ENCODE assay signal across 13 cellular contexts in the genomic region with DNA sequence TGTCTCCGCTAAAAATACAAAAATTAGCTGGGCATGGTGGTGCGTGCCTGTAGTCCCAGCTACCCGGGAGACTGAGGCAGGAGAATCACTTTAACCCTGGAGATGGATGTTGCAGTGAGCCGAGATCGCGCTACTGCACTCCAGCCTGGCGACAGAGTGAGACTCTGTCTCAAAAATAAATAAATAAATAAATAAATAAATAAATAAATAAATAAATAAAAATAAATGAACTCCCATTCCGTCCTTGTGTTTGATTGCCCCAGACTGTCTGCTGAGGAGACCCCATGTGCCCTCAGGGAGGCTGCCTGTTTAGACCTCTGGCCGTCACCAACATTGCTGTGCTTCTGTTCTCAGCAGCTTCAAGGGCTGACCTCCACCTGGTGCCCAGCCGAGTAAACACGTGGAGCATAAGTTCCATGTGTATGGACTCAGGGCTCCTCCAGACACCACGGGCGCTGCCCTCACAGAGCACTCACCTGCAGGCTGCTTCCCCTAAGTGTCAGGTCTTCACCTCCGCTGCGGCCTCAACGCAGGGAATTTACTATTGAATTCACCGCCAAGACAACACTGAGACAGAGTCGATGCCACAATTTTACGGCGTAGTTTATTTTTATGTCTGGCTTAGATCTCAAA.
"Had no signal": no experiment of that assay in that cellular context is flagged by ENCODE, and none has a peak within 500 bp of the region (broad histone marks: within the 10 kb centered on the region; RNA-seq: fewer than 3 reads in every experiment).

No MANE protein-coding gene starts in this region.

- H3K9ac ChIP-seq: neural progenitor cell had no signal

- H3K9me3 ChIP-seq: ovary, sigmoid colon, upper lobe of left lung had no signal

- H3K4me3 ChIP-seq: cardiac muscle cell, neural progenitor cell, ovary, sigmoid colon, upper lobe of left lung had no signal

- H2AFZ ChIP-seq: neural progenitor cell had no signal

- H3K4me3 Mint-ChIP-seq: neural progenitor cell; stimulated activated naive CD8-positive, alpha-beta T cell treated with anti-CD3 and anti-CD28 coated beads, Interleukin-15, Interleukin-2, amounts not matched to agents 100 ng/mL and 50 ng/mL, for 24 hours had no signal

- H3K36me3 ChIP-seq: cardiac muscle cell, neural progenitor cell, ovary, sigmoid colon, upper lobe of left lung had no signal

- H3K27me3 Mint-ChIP-seq: stimulated activated naive CD8-positive, alpha-beta T cell treated with anti-CD3 and anti-CD28 coated beads, Interleukin-15, Interleukin-2, amounts not matched to agents 100 ng/mL and 50 ng/mL, for 24 hours had no signal

- H3K4me2 ChIP-seq: neural progenitor cell had no signal

- FAIRE-seq: colon had no signal

- H3K27ac Mint-ChIP-seq: neural progenitor cell; stimulated activated naive CD8-positive, alpha-beta T cell treated with anti-CD3 and anti-CD28 coated beads, Interleukin-15, Interleukin-2, amounts not matched to agents 100 ng/mL and 50 ng/mL, for 24 hours had no signal

- H3K27me3 ChIP-seq: cardiac muscle cell, neural progenitor cell, ovary, sigmoid colon, upper lobe of left lung had no signal

- H3K9me3 Mint-ChIP-seq: stimulated activated naive CD8-positive, alpha-beta T cell treated with anti-CD3 and anti-CD28 coated beads, Interleukin-15, Interleukin-2, amounts not matched to agents 100 ng/mL and 50 ng/mL, for 24 hours had no signal

- DNase-seq: activated CD4-positive, CD25-positive, alpha-beta regulatory T cell treated with anti-CD3 and anti-CD28 coated beads, Interleukin-2, amount 50 U/mL, for 72 hours; activated gamma-delta T cell; activated T-cell treated with anti-CD3 and anti-CD28 coated beads, Interleukin-2, amount 50 U/mL, for 1 hour; foreskin melanocyte; head of caudate nucleus; ovary; sigmoid colon; stimulated activated CD4-positive, alpha-beta T cell treated with anti-CD3 and anti-CD28 coated beads, Interleukin-2, amount 100 ng/mL, for 24 hours; upper lobe of left lung had no signal

- H3K27ac ChIP-seq: cardiac muscle cell, neural progenitor cell, ovary, sigmoid colon, upper lobe of left lung had no signal
